13 cellular contexts compared by ENCODE assay signal in genomic region chr19:42441047-42441440, GRCh38. TPM values are rescaled to one million over a fixed set of nuclear protein-coding genes. Genes with fewer than 3 reads are reported as not detected.
DNase-seq lines count a peak whose midpoint lies in the region; ATAC-seq, FAIRE-seq and TF ChIP-seq lines count a peak whose summit lies in the region.
"Had no signal": no experiment of that assay in that cellular context is flagged by ENCODE, and none has a peak within 500 bp of the region (broad histone marks: within the 10 kb centered on the region; RNA-seq: fewer than 3 reads in every experiment).

No MANE protein-coding gene starts in this region.

- CTCF ChIA-PET in activated CD4-positive, alpha-beta T cell treated with anti-CD3 and anti-CD28 coated beads, Interleukin-2, amount 10 ng/mL, durations not matched to agents 7 days and 5 days (lab: Charles Lee) = interaction anchor here (0.6 to 3.3 kb wide), 15 partner anchors 9 to 1684 kb away, joined by 3 to 30 read pairs (median 6); partner anchors contain the start of gene CEACAM1

- ATAC-seq in sciatic nerve = peak; percentile 35
- ATAC-seq in GM23338 = no peak

- H3K4me3 ChIP-seq in NB4 (ENCODE audit: low read depth, low read length) (no peak overlapping the region), bronchial epithelial cell (ENCODE audit: low read depth, low read length) (no peak overlapping the region), GM23338 (no peak overlapping the region)

- no peak overlapping the region for H3K4me2 ChIP-seq in GM23338

- 0 out of 2 replicates have a peak, but pooled peaks cover 3% of the 10 kb centered on the region for H4K20me1 ChIP-seq in GM23338 (replicated peaks; ENCODE audit: insufficient read depth)

- TF ChIP-seq CTCF in NB4 (IDR thresholded peaks at IDR 0.05; ENCODE audit: low read depth, low read length) = no peak
- TF ChIP-seq CTCF in bronchial epithelial cell (IDR thresholded peaks at IDR 0.05; ENCODE audit: insufficient read depth, low read length, severe bottlenecking) = peak; percentile 1
- TF ChIP-seq CTCF in GM23338 (conservative IDR thresholded peaks at IDR 0.05; ENCODE audit: low read depth in 2 of 2) = no peak

- no peaks in the 10 kb centered on the region for H3K9me2 ChIP-seq in GM23338 (ENCODE audit: insufficient read depth)

- H3K27ac ChIP-seq in GM23338 (ENCODE audit: low read depth) = no peak overlapping the region

- peak overlapping the region; percentile 47 for H3K4me3 Mint-ChIP-seq in activated CD4-positive, alpha-beta T cell treated with anti-CD3 and anti-CD28 coated beads, Interleukin-2, amount 10 ng/mL, durations not matched to agents 24 days and 14 days
- no peak overlapping the region for H3K4me3 Mint-ChIP-seq in activated CD4-positive, alpha-beta T cell treated with anti-CD3 and anti-CD28 coated beads, Interleukin-2, amount 10 ng/mL, durations not matched to agents 7 days and 5 days
- no peak overlapping the region for H3K4me3 Mint-ChIP-seq in GM23338
- H3K4me3 Mint-ChIP-seq: nephron progenitor cell had no signal

- no peak for FAIRE-seq in bronchial epithelial cell (lab: Jason Lieb, UNC)

- H2AFZ ChIP-seq in GM23338 = no peak overlapping the region

- intact Hi-C loops in activated CD4-positive, alpha-beta T cell treated with anti-CD3 and anti-CD28 coated beads, Interleukin-2, amount 10 ng/mL, durations not matched to agents 24 days and 14 days (cut with micrococcal nuclease) = no loop called here
- intact Hi-C loops in sciatic nerve (cut with DNase I) = no loop called here

- H3K36me3 ChIP-seq in bronchial epithelial cell (ENCODE audit: control insufficient read depth, insufficient read depth, low read length) (no peaks in the 10 kb centered on the region), GM23338 (ENCODE audit: insufficient read depth) (no peaks in the 10 kb centered on the region)

- peak overlapping the region; percentile 0 for H3K27ac Mint-ChIP-seq in activated CD4-positive, alpha-beta T cell treated with anti-CD3 and anti-CD28 coated beads, Interleukin-2, amount 10 ng/mL, durations not matched to agents 24 days and 14 days
- no peak overlapping the region for H3K27ac Mint-ChIP-seq in activated CD4-positive, alpha-beta T cell treated with anti-CD3 and anti-CD28 coated beads, Interleukin-2, amount 10 ng/mL, durations not matched to agents 7 days and 5 days
- no peak overlapping the region for H3K27ac Mint-ChIP-seq in GM23338
- H3K27ac Mint-ChIP-seq: nephron progenitor cell had no signal

- H3K27me3 Mint-ChIP-seq in activated CD4-positive, alpha-beta T cell treated with anti-CD3 and anti-CD28 coated beads, Interleukin-2, amount 10 ng/mL, durations not matched to agents 24 days and 14 days = peaks cover 4% of the 10 kb centered on the region
- peaks cover 2% of the 10 kb centered on the region for H3K27me3 Mint-ChIP-seq in activated CD4-positive, alpha-beta T cell treated with anti-CD3 and anti-CD28 coated beads, Interleukin-2, amount 10 ng/mL, durations not matched to agents 7 days and 5 days
- H3K27me3 Mint-ChIP-seq in GM23338 (ENCODE audit: insufficient read depth, low read depth, poor library complexity) = peaks cover 3% of the 10 kb centered on the region

- DNase-seq in activated CD4-positive, alpha-beta T cell treated with anti-CD3 and anti-CD28 coated beads, Interleukin-2, amount 10 ng/mL, durations not matched to agents 24 days and 14 days = peak; percentile 65
- no peak for DNase-seq in activated CD4-positive, alpha-beta T cell treated with anti-CD3 and anti-CD28 coated beads, Interleukin-2, amount 10 ng/mL, durations not matched to agents 7 days and 5 days
- DNase-seq in NB4 (ENCODE audit: low read depth) (peak; percentile 4), bronchial epithelial cell (ENCODE audit: low read depth) (peak; percentile 53), sciatic nerve (ENCODE audit: low spot score) (no peak), NCI-H2196 treated with DMSO at 0.1 percent for 48 hours (lab: John Stamatoyannopoulos, UW; ENCODE audit: unreplicated experiment) (no peak), NOMO-1 treated with DMSO at 0.1 percent for 48 hours (lab: John Stamatoyannopoulos, UW; ENCODE audit: unreplicated experiment) (no peak), GM23338 (ENCODE audit: low spot score) (no peak)

- H3K27me3 ChIP-seq in bronchial epithelial cell (ENCODE audit: control insufficient read depth, insufficient read depth, low read length) (no peaks in the 10 kb centered on the region), GM23338 (ENCODE audit: insufficient read depth) (no peaks in the 10 kb centered on the region)

- TF ChIP-seq POLR2A in NB4 (IDR thresholded peaks at IDR 0.05; ENCODE audit: extremely low read depth, insufficient read length) = no peak

- 0 out of 2 replicates have a peak, but pooled peaks cover 5% of the 10 kb centered on the region for H3K4me1 ChIP-seq in GM23338 (ENCODE audit: insufficient read depth)

- H3K4me1 Mint-ChIP-seq in activated CD4-positive, alpha-beta T cell treated with anti-CD3 and anti-CD28 coated beads, Interleukin-2, amount 10 ng/mL, durations not matched to agents 24 days and 14 days = peaks cover 19% of the 10 kb centered on the region
- peaks cover 33% of the 10 kb centered on the region for H3K4me1 Mint-ChIP-seq in activated CD4-positive, alpha-beta T cell treated with anti-CD3 and anti-CD28 coated beads, Interleukin-2, amount 10 ng/mL, durations not matched to agents 7 days and 5 days
- peaks cover 18% of the 10 kb centered on the region for H3K4me1 Mint-ChIP-seq in GM23338

- H3F3A ChIP-seq in GM23338 (replicated peaks; ENCODE audit: low read depth) = peaks cover 4% of the 10 kb centered on the region; the same call in 1 of the 2 replicates

- H3K9me3 Mint-ChIP-seq in activated CD4-positive, alpha-beta T cell treated with anti-CD3 and anti-CD28 coated beads, Interleukin-2, amount 10 ng/mL, durations not matched to agents 24 days and 14 days = no peaks in the 10 kb centered on the region
- H3K9me3 Mint-ChIP-seq in activated CD4-positive, alpha-beta T cell treated with anti-CD3 and anti-CD28 coated beads, Interleukin-2, amount 10 ng/mL, durations not matched to agents 7 days and 5 days = no peaks in the 10 kb centered on the region
- H3K9me3 Mint-ChIP-seq in GM23338 = no peaks in the 10 kb centered on the region; the same call in 2 of the 3 replicates
- H3K9me3 Mint-ChIP-seq: immature natural killer cell, nephron progenitor cell had no signal

- H3K36me3 Mint-ChIP-seq in activated CD4-positive, alpha-beta T cell treated with anti-CD3 and anti-CD28 coated beads, Interleukin-2, amount 10 ng/mL, durations not matched to agents 24 days and 14 days (ENCODE audit: low read depth) = no peaks in the 10 kb centered on the region
- H3K36me3 Mint-ChIP-seq in activated CD4-positive, alpha-beta T cell treated with anti-CD3 and anti-CD28 coated beads, Interleukin-2, amount 10 ng/mL, durations not matched to agents 7 days and 5 days (ENCODE audit: low read depth) = no peaks in the 10 kb centered on the region
- no peaks in the 10 kb centered on the region for H3K36me3 Mint-ChIP-seq in GM23338 (ENCODE audit: low read depth)
- H3K36me3 Mint-ChIP-seq: immature natural killer cell had no signal

- POLR2A ChIA-PET in activated CD4-positive, alpha-beta T cell treated with anti-CD3 and anti-CD28 coated beads, Interleukin-2, amount 10 ng/mL, durations not matched to agents 7 days and 5 days (lab: Charles Lee) = no interaction called here

- H3K79me2 ChIP-seq in GM23338 (replicated peaks; ENCODE audit: insufficient read depth) = no peaks in the 10 kb centered on the region

TF ChIP-seq in GM23338, 12 proteins besides CTCF, POLR2A, EP300 and RAD21:
- TF ChIP-seq CREB1 (CRISPR knock-in tag; IDR thresholded peaks at IDR 0.05; ENCODE audit: low read depth) = no peak
- no peak for TF ChIP-seq ETS1 (IDR thresholded peaks at IDR 0.05)
- no peak for TF ChIP-seq ZNF114 (CRISPR knock-in tag; IDR thresholded peaks at IDR 0.05)

RNA-seq across cellular contexts. Expression of gene CXCL17, which starts 1.7 kb away (rescaled TPM):
- total RNA-seq in activated CD4-positive, alpha-beta T cell treated with anti-CD3 and anti-CD28 coated beads, Interleukin-2, amount 10 ng/mL, durations not matched to agents 24 days and 14 days = not detected in 2 replicates
- not detected for total RNA-seq in activated CD4-positive, alpha-beta T cell treated with anti-CD3 and anti-CD28 coated beads, Interleukin-2, amount 10 ng/mL, durations not matched to agents 7 days and 5 days
- 1.1 and 5.8 TPM in 2 replicates for total RNA-seq in bronchial epithelial cell
- total RNA-seq in sciatic nerve = 0.31 TPM
- total RNA-seq in GM23338 (2014; rRNA removed; shearing (Covaris generic)) = not detected in 2 replicates
- 0.39 TPM in 1 of 2 replicates, not detected in the other for polyA plus RNA-seq in GM23338 (2016; fragmentation: Nextera tagmentation; extraction: Ambion mirVana)
- total RNA-seq: chondrocyte, Daoy, fibroblast of lung had no signal
- polyA plus RNA-seq: fibroblast of lung, immature natural killer cell had no signal

RNA-seq across cellular contexts. Expression of gene LIPE, which starts 13.9 kb away (rescaled TPM):
- total RNA-seq in activated CD4-positive, alpha-beta T cell treated with anti-CD3 and anti-CD28 coated beads, Interleukin-2, amount 10 ng/mL, durations not matched to agents 24 days and 14 days = 35.0 and 39.1 TPM in 2 replicates
- total RNA-seq in activated CD4-positive, alpha-beta T cell treated with anti-CD3 and anti-CD28 coated beads, Interleukin-2, amount 10 ng/mL, durations not matched to agents 7 days and 5 days = 10 to 100 TPM; 27.7 to 29.5 TPM
- total RNA-seq in bronchial epithelial cell (7.6 and 8.6 TPM in 2 replicates), sciatic nerve (34.0 TPM)
- total RNA-seq in GM23338 (2014; rRNA removed; shearing (Covaris generic)) = 10.9 and 16.2 TPM in 2 replicates
- polyA plus RNA-seq in GM23338 (2016; fragmentation: Nextera tagmentation; extraction: Ambion mirVana) = 4.3 and 5.8 TPM in 2 replicates

RNA-seq across cellular contexts. Expression of gene CNFN, which starts 50.9 kb away (rescaled TPM):
- total RNA-seq in activated CD4-positive, alpha-beta T cell treated with anti-CD3 and anti-CD28 coated beads, Interleukin-2, amount 10 ng/mL, durations not matched to agents 24 days and 14 days = not detected in 2 replicates
- not detected for total RNA-seq in activated CD4-positive, alpha-beta T cell treated with anti-CD3 and anti-CD28 coated beads, Interleukin-2, amount 10 ng/mL, durations not matched to agents 7 days and 5 days
- 1.7 TPM in 1 of 2 replicates, not detected in the other for total RNA-seq in bronchial epithelial cell
- total RNA-seq in sciatic nerve = 0.76 TPM
- total RNA-seq in GM23338 (2014; rRNA removed; shearing (Covaris generic)) = 6.7 TPM in 1 of 2 replicates, not detected in the other
- polyA plus RNA-seq in GM23338 (2016; fragmentation: Nextera tagmentation; extraction: Ambion mirVana) = 54.5 and 71.5 TPM in 2 replicates
- total RNA-seq: chondrocyte, fibroblast of lung had no signal
- polyA plus RNA-seq: fibroblast of lung had no signal

Comparison
In these comparisons a context has a peak if more than half of its experiments do, and no peak if none do; other contexts are left out.
1. DNase-seq: peak in activated CD4-positive, alpha-beta T cell treated with anti-CD3 and anti-CD28 coated beads, Interleukin-2, amount 10 ng/mL, durations not matched to agents 24 days and 14 days (single experiment), NB4 (single experiment) and bronchial epithelial cell (single experiment); none in activated CD4-positive, alpha-beta T cell treated with anti-CD3 and anti-CD28 coated beads, Interleukin-2, amount 10 ng/mL, durations not matched to agents 7 days and 5 days (single experiment), sciatic nerve (single experiment), NCI-H2196 treated with DMSO at 0.1 percent for 48 hours (single experiment), NOMO-1 treated with DMSO at 0.1 percent for 48 hours (single experiment) and GM23338 (single experiment).